Comparison of ENCODE assay signal across 1 cellular context in genomic region chr12:7498832-7499231, GRCh38.
TF ChIP-seq lines count a peak whose summit lies in the region.

No MANE protein-coding gene starts in this region.

TF ChIP-seq in WTC11, 78 proteins besides CTCF, POLR2A, EP300 and RAD21 (continued from another document):
- TF ChIP-seq PREB (CRISPR knock-in tag; IDR thresholded peaks at IDR 0.05; ENCODE audit: borderline replicate concordance) (no peak), RORB (CRISPR knock-in tag; IDR thresholded peaks at IDR 0.05) (no peak), FOXJ3 (CRISPR knock-in tag; IDR thresholded peaks at IDR 0.05; ENCODE audit: borderline replicate concordance) (no peak), EMX1 (CRISPR knock-in tag; IDR thresholded peaks at IDR 0.05) (no peak), E2F4 (CRISPR knock-in tag; IDR thresholded peaks at IDR 0.05; ENCODE audit: borderline replicate concordance, low read depth) (no peak), USF1 (CRISPR knock-in tag; IDR thresholded peaks at IDR 0.05) (no peak)
